ENCODE assay signal across 8 cellular contexts in the genomic region with DNA sequence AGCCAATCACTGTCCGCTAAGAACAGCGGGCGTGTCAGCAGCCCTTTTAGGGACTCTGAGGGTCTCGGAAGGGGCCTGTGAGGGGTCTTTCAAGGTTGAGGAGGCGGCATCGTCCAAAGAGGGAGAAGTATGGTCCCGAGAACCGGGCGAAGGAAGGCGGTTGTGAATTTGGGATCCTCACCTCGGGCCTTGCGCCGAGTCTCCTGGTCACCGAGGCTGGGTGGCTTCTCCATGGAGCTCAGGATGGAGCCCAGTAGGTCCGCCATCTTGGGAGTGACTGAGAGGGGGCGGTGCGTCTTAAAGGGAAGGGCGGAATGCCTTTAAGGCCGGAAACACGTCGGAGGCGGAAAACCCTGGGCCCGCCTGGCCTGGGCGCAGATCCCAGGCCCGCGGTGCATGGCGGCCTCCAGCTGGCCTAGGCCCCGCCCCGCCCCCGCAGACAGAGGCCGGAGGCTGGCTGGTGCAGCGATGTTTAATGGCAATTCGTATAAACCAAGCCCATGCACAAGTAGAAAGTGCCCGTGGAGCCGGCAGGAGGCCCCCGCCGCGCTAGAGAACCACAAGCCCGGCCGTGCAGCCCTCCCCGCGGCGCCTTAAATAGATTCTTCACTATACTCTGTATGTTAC. TPM values are rescaled to one million over a fixed set of nuclear protein-coding genes. Genes with fewer than 3 reads are reported as not detected.
A peak's percentile ranks its signal among the peaks of the same experiment; 100 is the strongest.
DNase-seq lines count a peak whose midpoint lies in the region; ATAC-seq and TF ChIP-seq lines count a peak whose summit lies in the region.

Gene SPAG7 (minus strand): TSS at position 279 of the 627 bp plus-strand sequence. CDS start 13 bp downstream, at position 266.

- peak within 1 kb of the TSS; percentile 93 for H3K4me3 ChIP-seq in fibroblast of mammary gland (ENCODE audit: control insufficient read depth, low read depth, low read length)

- H3K4me3 Mint-ChIP-seq in activated T-helper 17 cell treated with anti-CD3 and anti-CD28 coated beads, Interleukin-2, amount 50 U/mL, for 72 hours = no peak within 1 kb of the TSS
- no peak within 1 kb of the TSS for H3K4me3 Mint-ChIP-seq in natural killer cell treated with Interleukin-12 subunit alpha and Interleukin-12 subunit beta and Interleukin-15 and Interleukin-18, amount 100 ng/mL, for 72 hours

- peaks cover 4% of the 10 kb centered on the region for H3K9me3 Mint-ChIP-seq in activated T-helper 17 cell treated with anti-CD3 and anti-CD28 coated beads, Interleukin-2, amount 50 U/mL, for 72 hours
- H3K9me3 Mint-ChIP-seq in natural killer cell treated with Interleukin-12 subunit alpha and Interleukin-12 subunit beta and Interleukin-15 and Interleukin-18, amount 100 ng/mL, for 72 hours = no peaks in the 10 kb centered on the region

- no peak within 1 kb of the TSS for H3K27ac Mint-ChIP-seq in activated T-helper 17 cell treated with anti-CD3 and anti-CD28 coated beads, Interleukin-2, amount 50 U/mL, for 72 hours
- no peak within 1 kb of the TSS for H3K27ac Mint-ChIP-seq in natural killer cell treated with Interleukin-12 subunit alpha and Interleukin-12 subunit beta and Interleukin-15 and Interleukin-18, amount 100 ng/mL, for 72 hours

- peaks cover 6% of the 10 kb centered on the region for H3K36me3 Mint-ChIP-seq in activated T-helper 17 cell treated with anti-CD3 and anti-CD28 coated beads, Interleukin-2, amount 50 U/mL, for 72 hours (ENCODE audit: low read depth)
- H3K36me3 Mint-ChIP-seq in natural killer cell treated with Interleukin-12 subunit alpha and Interleukin-12 subunit beta and Interleukin-15 and Interleukin-18, amount 100 ng/mL, for 72 hours = no peaks in the 10 kb centered on the region

- ATAC-seq in activated T-helper 17 cell treated with anti-CD3 and anti-CD28 coated beads, Interleukin-2, amount 50 U/mL, for 72 hours (replicated peaks) = peak; percentile 52
- ATAC-seq in natural killer cell treated with Interleukin-12 subunit alpha and Interleukin-12 subunit beta and Interleukin-15 and Interleukin-18, amount 100 ng/mL, for 72 hours = peak; percentile 85 to 89

- peaks cover 33% of the 10 kb centered on the region for H3K4me1 Mint-ChIP-seq in activated T-helper 17 cell treated with anti-CD3 and anti-CD28 coated beads, Interleukin-2, amount 50 U/mL, for 72 hours
- H3K4me1 Mint-ChIP-seq in natural killer cell treated with Interleukin-12 subunit alpha and Interleukin-12 subunit beta and Interleukin-15 and Interleukin-18, amount 100 ng/mL, for 72 hours (ENCODE audit: low read depth in 2 of 2) = peaks cover 17 to 20% of the 10 kb centered on the region in 2 donors

- DNase-seq in EH (ENCODE audit: low read depth) = peak; percentile 96
- peak; percentile 88 for DNase-seq in GOT3 (lab: John Stamatoyannopoulos, UW)
- DNase-seq in LHCN-M2 (ENCODE audit: low read depth) = peak; percentile 95
- peak; percentile 95 for DNase-seq in RWPE1 (ENCODE audit: low spot score)
- peak; percentile 98 for DNase-seq in fibroblast of mammary gland (ENCODE audit: low read depth)
- peak; percentile 94 for DNase-seq in natural killer cell treated with Interleukin-12 subunit alpha and Interleukin-12 subunit beta and Interleukin-15 and Interleukin-18, amount 100 ng/mL, for 72 hours (ENCODE audit: low spot score)
- DNase-seq in stimulated activated naive CD4-positive, alpha-beta T cell treated with Interleukin-2 at 50 U/mL for 16 hours (lab: John Stamatoyannopoulos, UW) = peak; percentile 89

- peak within 1 kb of the TSS; percentile 98 for H3K27ac ChIP-seq in RWPE1

- CTCF ChIA-PET in RWPE1 (lab: Yijun Ruan, JAX) = interaction anchor here (0.6 to 1.4 kb wide), 3 partner anchors 12 to 258 kb away, joined by 3 to 5 read pairs (median 3); no protein-coding TSS in a partner anchor

- TF ChIP-seq CTCF in RWPE1 (conservative IDR thresholded peaks at IDR 0.05; ENCODE audit: low read depth) (no peak), fibroblast of mammary gland (conservative IDR thresholded peaks at IDR 0.05; ENCODE audit: control insufficient read depth, insufficient read depth, low read depth, low read length) (no peak)

- H3K27me3 Mint-ChIP-seq in activated T-helper 17 cell treated with anti-CD3 and anti-CD28 coated beads, Interleukin-2, amount 50 U/mL, for 72 hours = no peaks in the 10 kb centered on the region
- no peaks in the 10 kb centered on the region for H3K27me3 Mint-ChIP-seq in natural killer cell treated with Interleukin-12 subunit alpha and Interleukin-12 subunit beta and Interleukin-15 and Interleukin-18, amount 100 ng/mL, for 72 hours

- POLR2A ChIA-PET in RWPE1 (lab: Yijun Ruan, JAX; ENCODE audit: low non-redundant PET) = interaction anchor here (0.7 to 1.9 kb wide), 5 partner anchors 17 to 58 kb away, joined by 3 to 10 read pairs (median 5); partner anchors contain the start of genes ENO3, INCA1, KIF1C and RNF167

RNA-seq across cellular contexts. Expression of gene SPAG7, which starts in this region (rescaled TPM):
- 69.6 and 75.0 TPM in 2 replicates for total RNA-seq in LHCN-M2 (2014; rRNA removed)
- 81.5 TPM for polyA plus RNA-seq in LHCN-M2 (2012)
- 10 to 100 TPM; 71.6 to 83.4 TPM for total RNA-seq in activated T-helper 17 cell treated with anti-CD3 and anti-CD28 coated beads, Interleukin-2, amount 50 U/mL, for 72 hours
- total RNA-seq in natural killer cell treated with Interleukin-12 subunit alpha and Interleukin-12 subunit beta and Interleukin-15 and Interleukin-18, amount 100 ng/mL, for 72 hours = 10 to 100 TPM; 51.4 to 71.9 TPM

Comparison
In these comparisons a context has a peak if more than half of its experiments do, and no peak if none do; other contexts are left out.
1. Peak in every context shown above with its lines: DNase-seq, ATAC-seq, H3K4me3 ChIP-seq and H3K27ac ChIP-seq.